Comparison of ENCODE assay signal across 9 cellular contexts in genomic region chr19:18418725-18419194, GRCh38. TPM values are rescaled to one million over a fixed set of nuclear protein-coding genes. Genes with fewer than 3 reads are reported as not detected.
A peak's percentile ranks its signal among the peaks of the same experiment; 100 is the strongest.
DNase-seq lines count a peak whose midpoint lies in the region; ATAC-seq, FAIRE-seq and TF ChIP-seq lines count a peak whose summit lies in the region.
"Had no signal": no experiment of that assay in that cellular context is flagged by ENCODE, and none has a peak within 500 bp of the region (broad histone marks: within the 10 kb centered on the region; RNA-seq: fewer than 3 reads in every experiment).

No MANE protein-coding gene starts in this region.

- peaks cover 27% of the 10 kb centered on the region for H3F3A ChIP-seq in GM23248 (ENCODE audit: insufficient read depth)

- POLR2A ChIA-PET in A549 (lab: Yijun Ruan, JAX) = interaction anchor here (0.6 to 4.8 kb wide), 5 partner anchors 10 to 166 kb away, joined by 3 to 28 read pairs (median 5); partner anchors contain the start of genes GDF15 and JUND

- no peak for TF ChIP-seq POLR2A in A549 (IDR thresholded peaks at IDR 0.05; ENCODE audit: low read length)

- H3K4me2 ChIP-seq in A549 (peak overlapping the region; percentile 93), GM23248 (ENCODE audit: unreplicated experiment) (peak overlapping the region; percentile 80)

- peak overlapping the region; percentile 75 for H2AFZ ChIP-seq in GM23248

- FAIRE-seq in A549 (lab: Jason Lieb, UNC) = no peak

- H3K4me1 ChIP-seq in A549 = peaks cover 56% of the 10 kb centered on the region
- H3K4me1 ChIP-seq in GM23248 (ENCODE audit: insufficient read depth) = peaks cover 52% of the 10 kb centered on the region

- in situ Hi-C loops in GM23248 (cut with MboI) = no loop called here

- H3K36me3 ChIP-seq in GM23248 (ENCODE audit: low read depth) = no peaks in the 10 kb centered on the region

- H3K27ac Mint-ChIP-seq in nephron = peak overlapping the region; percentile 98

- peaks cover 44% of the 10 kb centered on the region for H3K79me2 ChIP-seq in GM23248 (ENCODE audit: insufficient read depth)

- H3K27me3 ChIP-seq in GM23248 (replicated peaks; ENCODE audit: insufficient read depth) = no peaks in the 10 kb centered on the region

- H3K9ac ChIP-seq in GM23248 = peak overlapping the region; percentile 94

- TF ChIP-seq CTCF in A549 (IDR thresholded peaks at IDR 0.05) = no peak
- TF ChIP-seq CTCF in nephron (IDR thresholded peaks at IDR 0.05; ENCODE audit: unreplicated experiment in 3 of 3) = no peak

- no peak for TF ChIP-seq EP300 in A549 (IDR thresholded peaks at IDR 0.05)

- no peaks in the 10 kb centered on the region for H3K9me2 ChIP-seq in GM23248 (ENCODE audit: insufficient read depth)

- H3K4me1 Mint-ChIP-seq in nephron = peaks cover 76% of the 10 kb centered on the region

- WGBS in A549 (ENCODE audit: missing lambda C conversion rate) = 32% methylated on average over 10 of the region's 30 CpGs
- 5 to 7% methylated on average over 24 to 26 of the region's 30 CpGs for WGBS in GM23248 (ENCODE audit: low coverage in 1 of 2, low lambda C conversion rate in 2 of 2, missing lambda C conversion rate in 2 of 2), 2 experiments

- H3K27me3 Mint-ChIP-seq in nephron (ENCODE audit: low read depth) = peaks cover 5% of the 10 kb centered on the region

- no peaks in the 10 kb centered on the region for H3K9me3 Mint-ChIP-seq in nephron

- H3K27ac ChIP-seq in A549 (peak overlapping the region; percentile 96 to 100), GM23248 (peak overlapping the region; percentile 100), epithelial cell of prostate (peak overlapping the region; percentile 28)

- no peak for TF ChIP-seq RAD21 in A549 (conservative IDR thresholded peaks at IDR 0.05 in 1 of 2, IDR thresholded peaks at IDR 0.05 in 1 of 2)

- DNase-seq in A549 (ENCODE audit: low read depth in 1 of 2, low spot score in 1 of 2) (no peak), GM23248 (peak; percentile 79), SW480 (ENCODE audit: low spot score) (peak; percentile 80), epithelial cell of prostate (ENCODE audit: low read depth, low spot score) (no peak), epidermal melanocyte (ENCODE audit: insufficient read length, low spot score) (no peak), islet precursor cell (no peak)

- H4K20me1 ChIP-seq in GM23248 (ENCODE audit: insufficient read depth) = no peaks in the 10 kb centered on the region

- peak overlapping the region; percentile 81 to 88 (median 87) for H3K4me3 Mint-ChIP-seq in nephron

- ATAC-seq in A549 (peak; percentile 1 to 17; a peak in 4 of 6 replicates), HG03025 (IDR thresholded peaks at IDR 0.05; ENCODE audit: low FRiP score, unreplicated experiment) (no peak)

- H3K4me3 ChIP-seq in A549 (peak overlapping the region; percentile 77), GM23248 (peak overlapping the region; percentile 73)

- H3K36me3 Mint-ChIP-seq in nephron (ENCODE audit: low read depth) = peaks cover 4% of the 10 kb centered on the region

- H3K9me3 ChIP-seq in A549 = no peaks in the 10 kb centered on the region
- H3K9me3 ChIP-seq in GM23248 (ENCODE audit: low read depth) = no peaks in the 10 kb centered on the region

- CTCF ChIA-PET in A549 (lab: Yijun Ruan, JAX) = interaction anchor here (0.6 to 4.4 kb wide), 17 partner anchors 8 to 226 kb away, joined by 3 to 31 read pairs (median 4); partner anchors contain the start of genes LSM4 and MPV17L2

TF ChIP-seq in A549, 52 proteins besides CTCF, POLR2A, EP300 and RAD21:
- TF ChIP-seq ZNF302 (CRISPR knock-in tag; IDR thresholded peaks at IDR 0.05) (no peak), RCOR1 (IDR thresholded peaks at IDR 0.05; ENCODE audit: low read depth, low read length) (no peak), CBX2 (IDR thresholded peaks at IDR 0.05; ENCODE audit: borderline replicate concordance, low read depth) (no peak), NFE2L2 (conservative IDR thresholded peaks at IDR 0.05; ENCODE audit: low read length) (no peak), EHF (CRISPR knock-in tag; IDR thresholded peaks at IDR 0.05) (no peak), BCL3 (IDR thresholded peaks at IDR 0.05) (no peak), TP53 (CRISPR knock-in tag; IDR thresholded peaks at IDR 0.05) (no peak), HOXB5 (CRISPR knock-in tag; IDR thresholded peaks at IDR 0.05) (no peak), HEYL (CRISPR knock-in tag; IDR thresholded peaks at IDR 0.05) (no peak), PBX3 (IDR thresholded peaks at IDR 0.05) (no peak), RARB (CRISPR knock-in tag; IDR thresholded peaks at IDR 0.05) (no peak), SMC3 (IDR thresholded peaks at IDR 0.05) (no peak), ELK1 (IDR thresholded peaks at IDR 0.05; ENCODE audit: low read depth, low read length) (no peak), KDM5A (IDR thresholded peaks at IDR 0.05) (no peak), MYC (IDR thresholded peaks at IDR 0.05; ENCODE audit: borderline replicate concordance, low read length) (no peak), HOXB13 (CRISPR knock-in tag; IDR thresholded peaks at IDR 0.05; ENCODE audit: low read depth) (no peak)

RNA-seq across cellular contexts. Expression of gene SSBP4, which starts 0.4 kb away (rescaled TPM):
- polyA plus RNA-seq in A549 (2011; rRNA removed) (5.4 and 6.9 TPM in 2 replicates), A549 (2017; fragmentation: RNase III; extraction: RNeasy Plus Mini Kit Qiagen cat#74134 plus additional on column Dnase treatment) (37.8 to 43.2 TPM (median 41.5 TPM) in 3 replicates), GM23248 (2016; fragmentation: Nextera tagmentation; extraction: Ambion mirVana) (46.5 and 46.9 TPM in 2 replicates)
- polyA plus RNA-seq in A549 (2012; cell fraction: cytosol; rRNA removed) = 28.5 and 47.8 TPM in 2 replicates
- polyA plus RNA-seq in A549 (2012; cell fraction: nucleus; rRNA removed) = 69.4 and 124 TPM in 2 replicates
- 5.0 and 10.7 TPM in 2 replicates for polyA minus RNA-seq in A549 (2011; rRNA and poly(A)+ RNA removed)
- 156 and 169 TPM in 2 replicates for total RNA-seq in GM23248 (2014; rRNA removed; shearing (Covaris generic))

RNA-seq across cellular contexts. Expression of gene ISYNA1, which starts 19.2 kb away (rescaled TPM):
- 17.6 and 18.0 TPM in 2 replicates for polyA plus RNA-seq in A549 (2011; rRNA removed)
- polyA plus RNA-seq in A549 (2012; cell fraction: cytosol; rRNA removed) = 43.0 and 56.5 TPM in 2 replicates
- 199 and 307 TPM in 2 replicates for polyA plus RNA-seq in A549 (2012; cell fraction: nucleus; rRNA removed)
- 48.5 to 71.0 TPM (median 60.7 TPM) in 3 replicates for polyA plus RNA-seq in A549 (2017; fragmentation: RNase III; extraction: RNeasy Plus Mini Kit Qiagen cat#74134 plus additional on column Dnase treatment)
- polyA minus RNA-seq in A549 (2011; rRNA and poly(A)+ RNA removed) = 17.4 and 29.8 TPM in 2 replicates
- total RNA-seq in GM23248 (2014; rRNA removed; shearing (Covaris generic)) = 5.5 and 8.9 TPM in 2 replicates
- polyA plus RNA-seq in GM23248 (2016; fragmentation: Nextera tagmentation; extraction: Ambion mirVana) = 12.3 and 17.2 TPM in 2 replicates

RNA-seq across cellular contexts. Expression of gene LRRC25, which starts 21.3 kb away (rescaled TPM):
- polyA plus RNA-seq in A549 (2011; rRNA removed) (not detected in 2 replicates), A549 (2017; fragmentation: RNase III; extraction: RNeasy Plus Mini Kit Qiagen cat#74134 plus additional on column Dnase treatment) (not detected in 3 replicates), GM23248 (2016; fragmentation: Nextera tagmentation; extraction: Ambion mirVana) (not detected in 2 replicates)
- not detected in 2 replicates for polyA plus RNA-seq in A549 (2012; cell fraction: cytosol; rRNA removed)
- polyA plus RNA-seq in A549 (2012; cell fraction: nucleus; rRNA removed) = not detected in 2 replicates
- polyA minus RNA-seq in A549 (2011; rRNA and poly(A)+ RNA removed) = not detected in 2 replicates
- not detected in 2 replicates for total RNA-seq in GM23248 (2014; rRNA removed; shearing (Covaris generic))
- total RNA-seq: glomerular endothelial cell had no signal

RNA-seq across cellular contexts. Expression of gene GDF15, which starts 32.8 kb away (rescaled TPM):
- polyA plus RNA-seq in A549 (2011; rRNA removed) (67.8 and 78.5 TPM in 2 replicates), A549 (2017; fragmentation: RNase III; extraction: RNeasy Plus Mini Kit Qiagen cat#74134 plus additional on column Dnase treatment) (53.4 to 58.4 TPM (median 56.9 TPM) in 3 replicates), GM23248 (2016; fragmentation: Nextera tagmentation; extraction: Ambion mirVana) (32.7 and 36.0 TPM in 2 replicates)
- 120 and 188 TPM in 2 replicates for polyA plus RNA-seq in A549 (2012; cell fraction: cytosol; rRNA removed)
- polyA plus RNA-seq in A549 (2012; cell fraction: nucleus; rRNA removed) = 132 and 182 TPM in 2 replicates
- 33.4 and 59.6 TPM in 2 replicates for polyA minus RNA-seq in A549 (2011; rRNA and poly(A)+ RNA removed)
- 27.7 and 33.3 TPM in 2 replicates for total RNA-seq in GM23248 (2014; rRNA removed; shearing (Covaris generic))

Comparison
In these comparisons a context has a peak if more than half of its experiments do, and no peak if none do; other contexts are left out.
1. DNase-seq: peak in GM23248 (single experiment) and SW480 (single experiment); none in A549 (0 of 2), epithelial cell of prostate (single experiment), epidermal melanocyte (single experiment) and islet precursor cell (single experiment).
2. H3K27ac ChIP-seq: peak in every context shown above with its lines; median percentile 100 in GM23248; 98 in A549; 28 in epithelial cell of prostate.